ENCODE assay signal across 15 cellular contexts in the genomic region with DNA sequence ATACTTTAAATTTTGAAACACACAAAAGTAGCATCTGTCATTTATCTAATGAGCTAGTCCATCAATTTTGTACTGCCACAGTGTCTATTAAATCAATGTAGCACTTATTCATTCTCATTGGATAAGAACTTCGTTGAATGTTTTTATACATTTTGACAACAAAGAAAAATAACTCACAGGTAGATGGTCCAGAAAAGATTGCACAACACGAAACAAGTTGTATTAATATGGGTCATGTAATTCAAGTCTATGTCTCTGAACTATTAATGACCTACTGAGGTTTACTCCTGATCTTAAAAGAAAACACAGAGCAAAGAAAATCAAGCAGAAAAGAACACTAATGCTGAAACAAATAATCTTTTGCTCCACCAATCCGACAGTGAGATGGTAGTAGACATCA. TPM values are rescaled to one million over a fixed set of nuclear protein-coding genes. Genes with fewer than 3 reads are reported as not detected.
DNase-seq lines count a peak whose midpoint lies in the region; ATAC-seq, FAIRE-seq and TF ChIP-seq lines count a peak whose summit lies in the region.
"Had no signal": no experiment of that assay in that cellular context is flagged by ENCODE, and none has a peak within 500 bp of the region (broad histone marks: within the 10 kb centered on the region; RNA-seq: fewer than 3 reads in every experiment).

No MANE protein-coding gene starts in this region.

- H3K27ac Mint-ChIP-seq in activated naive CD8-positive, alpha-beta T cell, result peak overlapping the region; percentile 28
- no peak overlapping the region for H3K27ac Mint-ChIP-seq in activated naive CD8-positive, alpha-beta T cell treated with anti-CD3 and anti-CD28 coated beads for 36 hours
- H3K27ac Mint-ChIP-seq in effector memory CD8-positive, alpha-beta T cell, result peak overlapping the region; percentile 26 to 29

- POLR2A ChIA-PET in GM10248 (lab: Yijun Ruan, JAX), result no interaction called here

- no peaks in the 10 kb centered on the region for H3K9me3 Mint-ChIP-seq in activated naive CD8-positive, alpha-beta T cell (ENCODE audit: low read depth)
- no peaks in the 10 kb centered on the region for H3K9me3 Mint-ChIP-seq in activated naive CD8-positive, alpha-beta T cell treated with anti-CD3 and anti-CD28 coated beads for 36 hours
- H3K9me3 Mint-ChIP-seq in effector memory CD8-positive, alpha-beta T cell, result no peaks in the 10 kb centered on the region

- H3K4me3 Mint-ChIP-seq in activated naive CD8-positive, alpha-beta T cell, result no peak overlapping the region
- H3K4me3 Mint-ChIP-seq in activated naive CD8-positive, alpha-beta T cell treated with anti-CD3 and anti-CD28 coated beads for 36 hours, result no peak overlapping the region
- no peak overlapping the region for H3K4me3 Mint-ChIP-seq in effector memory CD8-positive, alpha-beta T cell

- TF ChIP-seq CTCF in GM10248 (IDR thresholded peaks at IDR 0.05; ENCODE audit: control extremely low read depth, extremely low read depth, low read depth, missing control alignments), result no peak

- peak; percentile 18 for FAIRE-seq in GM19239 (lab: Jason Lieb, UNC)
- FAIRE-seq: GM12892, H54 had no signal

- peaks cover 5% of the 10 kb centered on the region for H3K36me3 Mint-ChIP-seq in activated naive CD8-positive, alpha-beta T cell
- H3K36me3 Mint-ChIP-seq in activated naive CD8-positive, alpha-beta T cell treated with anti-CD3 and anti-CD28 coated beads for 36 hours, result peaks cover 14% of the 10 kb centered on the region
- peaks cover 94% of the 10 kb centered on the region for H3K36me3 Mint-ChIP-seq in effector memory CD8-positive, alpha-beta T cell (ENCODE audit: insufficient read depth)

- CTCF ChIA-PET in GM10248 (lab: Yijun Ruan, JAX), result interaction anchor here (1.0 kb wide), 1 partner anchor 12 kb away, joined by 3 read pairs; no protein-coding TSS in a partner anchor

- ATAC-seq in effector memory CD8-positive, alpha-beta T cell (replicated peaks), result no peak
- ATAC-seq: HCT116 had no signal

- no peak for DNase-seq in activated naive CD8-positive, alpha-beta T cell treated with anti-CD3 and anti-CD28 coated beads for 36 hours
- DNase-seq in GM19239 (ENCODE audit: insufficient read length, low spot score), result no peak
- no peak for DNase-seq in effector memory CD8-positive, alpha-beta T cell
- DNase-seq in GM10248 (ENCODE audit: extremely low spot score), result no peak
- DNase-seq in D341Med (ENCODE audit: low spot score), result no peak
- DNase-seq in activated gamma-delta T cell treated with Interleukin-2 at 50 U/mL for 16 hours, result no peak
- DNase-seq: 8988T, AML-193, DMS 273 treated with DMSO at 0.1 percent for 48 hours, GM23248, KG1 had no signal

- H3K27me3 Mint-ChIP-seq in activated naive CD8-positive, alpha-beta T cell, result no peaks in the 10 kb centered on the region
- no peaks in the 10 kb centered on the region for H3K27me3 Mint-ChIP-seq in activated naive CD8-positive, alpha-beta T cell treated with anti-CD3 and anti-CD28 coated beads for 36 hours
- no peaks in the 10 kb centered on the region for H3K27me3 Mint-ChIP-seq in effector memory CD8-positive, alpha-beta T cell

- peaks cover 5% of the 10 kb centered on the region for H3K4me1 Mint-ChIP-seq in activated naive CD8-positive, alpha-beta T cell (ENCODE audit: low read depth)
- no peaks in the 10 kb centered on the region for H3K4me1 Mint-ChIP-seq in activated naive CD8-positive, alpha-beta T cell treated with anti-CD3 and anti-CD28 coated beads for 36 hours
- H3K4me1 Mint-ChIP-seq in effector memory CD8-positive, alpha-beta T cell (ENCODE audit: low read depth in 2 of 2), result peaks cover 3 to 11% of the 10 kb centered on the region in 2 donors

RNA-seq across cellular contexts. Expression of a gene that starts 15.3 kb away (rescaled TPM):
- total RNA-seq in activated naive CD8-positive, alpha-beta T cell treated with anti-CD3 and anti-CD28 coated beads for 36 hours, result 100 to 1,000 TPM; 156 to 169 TPM

RNA-seq across cellular contexts. Expression of a gene that starts 39.3 kb away (rescaled TPM):
- 1 to 10 TPM; 2.7 to 2.8 TPM for total RNA-seq in activated naive CD8-positive, alpha-beta T cell treated with anti-CD3 and anti-CD28 coated beads for 36 hours

RNA-seq across cellular contexts. Expression of a gene that starts 54.0 kb away (rescaled TPM):
- total RNA-seq in activated naive CD8-positive, alpha-beta T cell treated with anti-CD3 and anti-CD28 coated beads for 36 hours, result under 1 TPM in 1 of 2 experiments, not detected in 1; 0.16 TPM
